21 cellular contexts compared by ENCODE assay signal in the genomic region with DNA sequence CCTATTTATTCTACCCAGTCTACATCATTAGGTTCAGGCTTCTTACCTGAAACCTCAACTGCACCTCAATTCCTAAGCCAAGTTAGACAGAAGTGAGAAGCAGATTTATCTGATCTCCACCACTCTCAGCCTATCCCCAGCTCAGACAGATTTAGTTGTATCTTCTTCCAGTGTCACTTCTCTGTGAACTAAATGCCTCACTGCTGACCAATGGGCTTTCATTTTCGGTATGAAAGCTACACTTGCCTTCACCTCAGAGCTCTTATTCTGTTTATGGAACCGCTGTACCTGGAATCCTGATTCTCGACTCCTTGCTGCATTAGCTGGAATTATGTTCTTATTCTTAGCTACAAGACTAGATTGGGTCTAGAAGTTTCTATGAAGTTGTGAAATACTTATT.
"Had no signal": no experiment of that assay in that cellular context is flagged by ENCODE, and none has a peak within 500 bp of the region (broad histone marks: within the 10 kb centered on the region; RNA-seq: fewer than 3 reads in every experiment).

No MANE protein-coding gene starts in this region.

- ATAC-seq: activated CD8-positive, alpha-beta memory T cell treated with anti-CD3 and anti-CD28 coated beads, Interleukin-2, amount 10 ng/mL, durations not matched to agents 7 days and 5 days; gastrocnemius medialis; heart right ventricle; left ventricle myocardium superior; pancreas; upper lobe of right lung had no signal

- H3K9me3 ChIP-seq: gastrocnemius medialis, heart right ventricle, pancreas, upper lobe of right lung had no signal

- H3K27me3 ChIP-seq: gastrocnemius medialis, heart right ventricle, pancreas, upper lobe of right lung had no signal

- H3K4me3 ChIP-seq: gastrocnemius medialis, heart right ventricle, pancreas, upper lobe of right lung had no signal

- H3K36me3 Mint-ChIP-seq: activated CD8-positive, alpha-beta memory T cell treated with anti-CD3 and anti-CD28 coated beads, Interleukin-2, amount 10 ng/mL, durations not matched to agents 7 days and 5 days; activated naive CD8-positive, alpha-beta T cell had no signal

- H3K4me3 Mint-ChIP-seq: activated CD8-positive, alpha-beta memory T cell treated with anti-CD3 and anti-CD28 coated beads, Interleukin-2, amount 10 ng/mL, durations not matched to agents 7 days and 5 days; activated naive CD8-positive, alpha-beta T cell; activated T-cell treated with anti-CD3 and anti-CD28 coated beads, Interleukin-2, amount 50 U/mL, for 24 hours; brain; central memory CD8-positive, alpha-beta T cell; neural crest cell; stimulated activated naive CD8-positive, alpha-beta T cell treated with anti-CD3 and anti-CD28 coated beads, Interleukin-15, Interleukin-2, amounts not matched to agents 100 ng/mL and 50 ng/mL, for 24 hours had no signal

- H3K36me3 ChIP-seq: gastrocnemius medialis, heart right ventricle, pancreas, upper lobe of right lung had no signal

- H3K4me1 ChIP-seq: gastrocnemius medialis, heart right ventricle, pancreas, upper lobe of right lung had no signal

- H3K27ac ChIP-seq: epithelial cell of prostate, gastrocnemius medialis, heart right ventricle, pancreas, upper lobe of right lung had no signal

- H3K9me3 Mint-ChIP-seq: activated T-cell treated with anti-CD3 and anti-CD28 coated beads, Interleukin-2, amount 50 U/mL, for 24 hours; brain; neural crest cell had no signal

- H3K27ac Mint-ChIP-seq: activated CD8-positive, alpha-beta memory T cell treated with anti-CD3 and anti-CD28 coated beads, Interleukin-2, amount 10 ng/mL, durations not matched to agents 7 days and 5 days; activated naive CD8-positive, alpha-beta T cell; activated T-cell treated with anti-CD3 and anti-CD28 coated beads, Interleukin-2, amount 50 U/mL, for 24 hours; brain; stimulated activated naive CD8-positive, alpha-beta T cell treated with anti-CD3 and anti-CD28 coated beads, Interleukin-15, Interleukin-2, amounts not matched to agents 100 ng/mL and 50 ng/mL, for 24 hours had no signal

- H3K4me1 Mint-ChIP-seq: activated CD8-positive, alpha-beta memory T cell treated with anti-CD3 and anti-CD28 coated beads, Interleukin-2, amount 10 ng/mL, durations not matched to agents 7 days and 5 days; central memory CD8-positive, alpha-beta T cell had no signal

- DNase-seq: activated CD4-positive, alpha-beta T cell treated with anti-CD3 and anti-CD28 coated beads, Interleukin-2, amount 50 U/mL, for 48 hours; activated CD4-positive, CD25-positive, alpha-beta regulatory T cell treated with anti-CD3 and anti-CD28 coated beads, Interleukin-2, amount 50 U/mL, for 72 hours; activated CD8-positive, alpha-beta memory T cell treated with anti-CD3 and anti-CD28 coated beads, Interleukin-2, amount 10 ng/mL, durations not matched to agents 7 days and 5 days; activated effector memory CD4-positive, alpha-beta T cell treated with anti-CD3 and anti-CD28 coated beads, Interleukin-2, amount 50 U/mL, for 16 hours; activated T-cell treated with anti-CD3 and anti-CD28 coated beads, Interleukin-2, amount 50 U/mL, for 24 hours; amygdala; cortex of kidney; effector memory CD4-positive, alpha-beta T cell; gastrocnemius medialis; heart right ventricle; left ventricle myocardium superior; pancreas; stimulated activated CD4-positive, alpha-beta T cell treated with anti-CD3 and anti-CD28 coated beads, Interleukin-4, amount 100 ng/mL, for 1 hour; stimulated activated CD8-positive, alpha-beta memory T cell treated with anti-CD3 and anti-CD28 coated beads, Interleukin-4, amount 100 ng/mL, for 48 hours; upper lobe of right lung had no signal

- H3K27me3 Mint-ChIP-seq: activated CD8-positive, alpha-beta memory T cell treated with anti-CD3 and anti-CD28 coated beads, Interleukin-2, amount 10 ng/mL, durations not matched to agents 7 days and 5 days; activated naive CD8-positive, alpha-beta T cell; activated T-cell treated with anti-CD3 and anti-CD28 coated beads, Interleukin-2, amount 50 U/mL, for 24 hours; brain; central memory CD8-positive, alpha-beta T cell; stimulated activated naive CD8-positive, alpha-beta T cell treated with anti-CD3 and anti-CD28 coated beads, Interleukin-15, Interleukin-2, amounts not matched to agents 100 ng/mL and 50 ng/mL, for 24 hours had no signal
